1 cellular context compared by ENCODE assay signal in the genomic region with DNA sequence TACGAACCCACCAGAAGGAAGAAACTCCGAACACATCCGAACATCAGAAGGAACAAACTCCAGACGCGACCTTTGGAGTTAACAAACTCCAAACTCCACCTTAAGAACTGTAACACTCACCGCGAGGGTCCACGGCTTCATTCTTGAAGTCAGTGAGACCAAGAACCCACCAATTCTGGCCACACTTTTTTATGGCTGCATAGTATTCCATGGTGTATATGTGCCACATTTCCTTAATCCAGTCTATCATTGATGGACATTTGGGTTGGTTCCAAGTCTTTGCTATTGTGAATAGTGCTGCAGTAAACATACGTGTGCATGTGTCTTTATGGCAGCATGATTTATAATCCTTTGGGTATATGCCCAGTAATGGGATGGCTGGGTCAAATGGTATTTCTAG. TPM values are rescaled to one million over a fixed set of nuclear protein-coding genes. Genes with fewer than 3 reads are reported as not detected.
"Had no signal": no experiment of that assay in that cellular context is flagged by ENCODE, and none has a peak within 500 bp of the region (broad histone marks: within the 10 kb centered on the region; RNA-seq: fewer than 3 reads in every experiment).

No MANE protein-coding gene starts in this region.

RNA-seq across cellular contexts. Expression of gene SRSF12, which starts 51.8 kb away (rescaled TPM):
- total RNA-seq: activated naive CD8-positive, alpha-beta T cell treated with anti-CD3 and anti-CD28 coated beads, Interleukin-2, amount 10 ng/mL, durations not matched to agents 7 days and 5 days had no signal
